ENCODE assay signal across 10 cellular contexts in the genomic region with DNA sequence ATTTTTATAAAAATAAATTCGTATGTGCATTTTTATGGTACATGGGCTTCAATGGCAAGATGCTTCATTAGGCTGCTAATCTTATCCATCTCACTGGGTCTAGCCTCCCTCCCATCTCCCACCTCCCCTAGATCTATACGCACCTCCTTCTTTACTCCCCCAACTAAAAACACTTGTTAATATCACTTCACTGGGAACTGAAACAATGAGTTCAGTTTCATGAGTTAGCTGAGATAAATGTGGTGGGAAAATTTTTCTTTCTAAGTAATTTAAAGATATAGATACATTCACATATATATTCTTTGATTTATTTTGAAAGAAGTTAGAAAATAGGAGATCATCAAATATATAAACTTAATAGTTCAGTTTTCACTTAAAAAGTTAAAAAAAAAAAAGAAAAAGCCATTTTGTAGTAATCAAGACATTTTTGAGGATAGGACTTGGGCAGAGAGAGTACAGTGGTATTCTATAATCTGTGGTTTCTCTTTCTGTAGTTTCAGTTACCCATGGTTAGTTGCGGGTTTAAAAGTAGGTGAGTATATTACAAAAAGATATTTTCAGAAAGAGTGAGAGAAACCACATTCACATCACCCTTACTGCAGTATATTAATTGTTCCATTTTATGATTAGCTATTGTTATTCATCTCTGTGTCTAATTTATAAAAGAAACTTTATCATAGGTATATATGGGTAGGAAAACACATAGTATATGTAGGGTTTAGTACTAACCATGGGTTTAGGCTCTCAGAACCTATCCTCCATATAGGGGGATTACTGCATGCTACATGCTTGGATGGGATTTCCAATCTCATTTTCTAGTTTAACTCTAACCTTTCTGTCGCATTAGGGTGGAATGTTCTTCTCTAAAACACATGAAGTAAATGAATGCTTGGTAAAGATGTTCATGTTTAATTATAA.
DNase-seq lines count a peak whose midpoint lies in the region; ATAC-seq and TF ChIP-seq lines count a peak whose summit lies in the region.
"Had no signal": no experiment of that assay in that cellular context is flagged by ENCODE, and none has a peak within 500 bp of the region (broad histone marks: within the 10 kb centered on the region; RNA-seq: fewer than 3 reads in every experiment).

No MANE protein-coding gene starts in this region.

- TF ChIP-seq POLR2A in transverse colon (IDR thresholded peaks at IDR 0.05), result no peak

- no peak overlapping the region for H3K4me3 Mint-ChIP-seq in activated T-helper 2 cell treated with anti-CD3 and anti-CD28 coated beads, Interferon-gamma antibody, Interleukin-2, Interleukin-4, amounts not matched to agents 10 μg/mL and 5 μg/mL and 100 μg/mL, durations not matched to agents 14 hours and 24 hours and 36 hours (ENCODE audit: low read depth)

- no peak overlapping the region for H3K4me3 ChIP-seq in aorta (ENCODE audit: low read length in 2 of 2)
- H3K4me3 ChIP-seq in transverse colon, result no peak overlapping the region
- H3K4me3 ChIP-seq: dorsolateral prefrontal cortex had no signal

- H3K4me1 ChIP-seq in aorta (ENCODE audit: control insufficient read depth in 1 of 2, insufficient read depth in 2 of 2, low read length in 2 of 2), result no peaks in the 10 kb centered on the region
- H3K4me1 ChIP-seq in transverse colon, result peaks cover 0 to 8% (median 0%) of the 10 kb centered on the region in 4 donors

- H3K9me3 ChIP-seq in aorta (ENCODE audit: control insufficient read depth, low read length), result no peaks in the 10 kb centered on the region
- H3K9me3 ChIP-seq in transverse colon, result no peaks in the 10 kb centered on the region

- no peak for TF ChIP-seq CTCF in GM20000 (IDR thresholded peaks at IDR 0.05; ENCODE audit: extremely low read depth, missing control alignments)
- TF ChIP-seq CTCF in transverse colon (IDR thresholded peaks at IDR 0.05), result no peak

- H3K27ac ChIP-seq in aorta (ENCODE audit: low read depth in 1 of 2, low read length in 2 of 2) (no peak overlapping the region), transverse colon (no peak overlapping the region)
- H3K27ac ChIP-seq: dorsolateral prefrontal cortex had no signal

- H3K27me3 Mint-ChIP-seq in activated T-helper 2 cell treated with anti-CD3 and anti-CD28 coated beads, Interferon-gamma antibody, Interleukin-2, Interleukin-4, amounts not matched to agents 10 μg/mL and 5 μg/mL and 100 μg/mL, durations not matched to agents 14 hours and 24 hours and 36 hours (ENCODE audit: low read depth), result no peaks in the 10 kb centered on the region

- no peaks in the 10 kb centered on the region for H3K9me3 Mint-ChIP-seq in activated T-helper 2 cell treated with anti-CD3 and anti-CD28 coated beads, Interferon-gamma antibody, Interleukin-2, Interleukin-4, amounts not matched to agents 10 μg/mL and 5 μg/mL and 100 μg/mL, durations not matched to agents 14 hours and 24 hours and 36 hours

- DNase-seq in GM20000 (ENCODE audit: low spot score) (peak; percentile 28), cerebellar cortex (ENCODE audit: low spot score) (no peak), aorta (no peak), posterior vena cava (ENCODE audit: low spot score) (no peak), transverse colon (no peak)
- no peak for DNase-seq in activated T-helper 2 cell treated with anti-CD3 and anti-CD28 coated beads, Interferon-gamma antibody, Interleukin-2, Interleukin-4, amounts not matched to agents 10 μg/mL and 5 μg/mL and 100 μg/mL, durations not matched to agents 14 hours and 24 hours and 36 hours (ENCODE audit: low spot score)
- DNase-seq: activated CD4-positive, alpha-beta T cell treated with anti-CD3 and anti-CD28 coated beads, Interleukin-2, amount 50 U/mL, for 4 hours; dorsolateral prefrontal cortex had no signal

- peak overlapping the region; percentile 69 for H3K27ac Mint-ChIP-seq in activated T-helper 2 cell treated with anti-CD3 and anti-CD28 coated beads, Interferon-gamma antibody, Interleukin-2, Interleukin-4, amounts not matched to agents 10 μg/mL and 5 μg/mL and 100 μg/mL, durations not matched to agents 14 hours and 24 hours and 36 hours

- H3K36me3 ChIP-seq in aorta (ENCODE audit: control insufficient read depth in 1 of 2, insufficient read depth in 2 of 2, low read length in 1 of 2) (no peaks in the 10 kb centered on the region), transverse colon (no peaks in the 10 kb centered on the region)

- intact Hi-C loops in activated T-helper 2 cell treated with anti-CD3 and anti-CD28 coated beads, Interferon-gamma antibody, Interleukin-2, Interleukin-4, amounts not matched to agents 10 μg/mL and 5 μg/mL and 100 μg/mL, durations not matched to agents 14 hours and 24 hours and 36 hours (cut with micrococcal nuclease), result loop anchor here (1.0 to 2.0 kb wide), 6 partner anchors 8 to 318 kb away; no protein-coding TSS in a partner anchor
- intact Hi-C loops in aorta (cut with DNase I) (no loop called here), posterior vena cava (cut with DNase I) (no loop called here), transverse colon (cut with DNase I; ENCODE audit: low total_unique reads) (loop anchor here (10.0 kb wide), 1 partner anchor 90 kb away; no protein-coding TSS in a partner anchor)

- peak; percentile 92 for ATAC-seq in GM18499 (IDR thresholded peaks at IDR 0.05; ENCODE audit: insufficient read depth, unreplicated experiment)
- peak; percentile 94 for ATAC-seq in HG03095 (IDR thresholded peaks at IDR 0.05; ENCODE audit: unreplicated experiment)
- ATAC-seq in aorta (ENCODE audit: low FRiP score), result no peak

- peaks cover 18% of the 10 kb centered on the region for H3K36me3 Mint-ChIP-seq in activated T-helper 2 cell treated with anti-CD3 and anti-CD28 coated beads, Interferon-gamma antibody, Interleukin-2, Interleukin-4, amounts not matched to agents 10 μg/mL and 5 μg/mL and 100 μg/mL, durations not matched to agents 14 hours and 24 hours and 36 hours (ENCODE audit: low read depth)

- H3K27me3 ChIP-seq in aorta (ENCODE audit: control insufficient read depth in 1 of 2, insufficient read depth in 2 of 2, low read length in 1 of 2) (no peaks in the 10 kb centered on the region), transverse colon (no peaks in the 10 kb centered on the region)
- H3K27me3 ChIP-seq: dorsolateral prefrontal cortex had no signal

- no peak for TF ChIP-seq EP300 in transverse colon (IDR thresholded peaks at IDR 0.05; ENCODE audit: low read depth)

- 92 to 93% methylated on average over 4 of the region's 4 CpGs for WGBS in aorta, 2 donors
- WGBS in transverse colon (ENCODE audit: low coverage in 1 of 2), 2 donors, result 66 to 75% methylated on average over 4 of the region's 4 CpGs

- H3K4me1 Mint-ChIP-seq in activated T-helper 2 cell treated with anti-CD3 and anti-CD28 coated beads, Interferon-gamma antibody, Interleukin-2, Interleukin-4, amounts not matched to agents 10 μg/mL and 5 μg/mL and 100 μg/mL, durations not matched to agents 14 hours and 24 hours and 36 hours (ENCODE audit: low read depth), result peaks cover 47% of the 10 kb centered on the region

- in situ Hi-C loops in transverse colon (cut with MboI; ENCODE audit: low pct_ligation_motif_present in 1 of 4, low pct_unique_long_range_greater_than_20kb in 1 of 4, low sequenced_read_pairs in 3 of 4), result no loop called here

Comparison
In these comparisons a context has a peak if more than half of its experiments do, and no peak if none do; other contexts are left out.
1. intact Hi-C loops: an anchor here in activated T-helper 2 cell treated with anti-CD3 and anti-CD28 coated beads, Interferon-gamma antibody, Interleukin-2, Interleukin-4, amounts not matched to agents 10 μg/mL and 5 μg/mL and 100 μg/mL, durations not matched to agents 14 hours and 24 hours and 36 hours (1.0 to 2.0 kb wide) and transverse colon (10.0 kb wide); none called in aorta and posterior vena cava.